In genomic region chr20:10671221-10671849, GRCh38 we compare ENCODE assay signal across 8 cellular contexts. TPM values are rescaled to one million over a fixed set of nuclear protein-coding genes. Genes with fewer than 3 reads are reported as not detected.
A peak's percentile ranks its signal among the peaks of the same experiment; 100 is the strongest.
DNase-seq lines count a peak whose midpoint lies in the region; ATAC-seq and TF ChIP-seq lines count a peak whose summit lies in the region.

No MANE protein-coding gene starts in this region.

- H3K27ac Mint-ChIP-seq in CD4-positive, alpha-beta T cell = no peak overlapping the region

- peak overlapping the region; percentile 45 for H3K4me3 Mint-ChIP-seq in CD4-positive, alpha-beta T cell

- H3K4me2 ChIP-seq in OCI-LY7 (ENCODE audit: low read length) = peak overlapping the region; percentile 83

- no peak for TF ChIP-seq CTCF in CD4-positive, alpha-beta T cell (IDR thresholded peaks at IDR 0.05)
- peak; percentile 47 for TF ChIP-seq CTCF in OCI-LY7 (conservative IDR thresholded peaks at IDR 0.05; ENCODE audit: low read length)

- H2AFZ ChIP-seq in OCI-LY7 (ENCODE audit: low read length) = peak overlapping the region; percentile 28; the same call in 1 of the 2 replicates

- CTCF ChIA-PET in CD4-positive, alpha-beta T cell (lab: Charles Lee) = no interaction called here
- CTCF ChIA-PET in OCI-LY7 (lab: Charles Lee; ENCODE audit: unreplicated experiment) = no interaction called here

- no peak for DNase-seq in CD4-positive, alpha-beta T cell
- DNase-seq in OCI-LY7 (ENCODE audit: low spot score) = peak; percentile 28
- DNase-seq in astrocyte of the hippocampus (ENCODE audit: low read depth, low spot score) = peak; percentile 95
- peak in 44 of 51 donors; percentile 13 to 81 (median 52) for DNase-seq in hypothalamus (lab: John Stamatoyannopoulos, UW)
- DNase-seq in pulmonary artery endothelial cell (ENCODE audit: low read depth, low spot score) = peak; percentile 78
- DNase-seq in middle frontal gyrus (ENCODE audit: extremely low spot score, low spot score) = no peak

- no peaks in the 10 kb centered on the region for H3K9me2 ChIP-seq in OCI-LY7 (ENCODE audit: insufficient read depth, low read length)

- peaks cover 40% of the 10 kb centered on the region for H3K4me1 ChIP-seq in OCI-LY7 (ENCODE audit: insufficient read depth, low read length, poor library complexity, severe bottlenecking)

- H3K4me3 ChIP-seq in OCI-LY7 (ENCODE audit: low read depth, low read length, poor library complexity, severe bottlenecking) = peak overlapping the region; percentile 31

- POLR2A ChIA-PET in CD4-positive, alpha-beta T cell (lab: Charles Lee) = no interaction called here
- POLR2A ChIA-PET in OCI-LY7 (lab: Charles Lee) = interaction anchor here (0.6 to 1.1 kb wide), 2 partner anchors 65 to 131 kb away, joined by 3 read pairs; no protein-coding TSS in a partner anchor

- peaks cover 34% of the 10 kb centered on the region for H3K4me1 Mint-ChIP-seq in CD4-positive, alpha-beta T cell (ENCODE audit: low read depth)

- H3K9me3 Mint-ChIP-seq in CD4-positive, alpha-beta T cell = no peaks in the 10 kb centered on the region

- H3K27ac ChIP-seq in CD4-positive, alpha-beta T cell (ENCODE audit: low read depth, low read length) = no peak overlapping the region
- H3K27ac ChIP-seq in OCI-LY7 (ENCODE audit: low read depth, low read length, poor library complexity, severe bottlenecking) = no peak overlapping the region

- H3K79me2 ChIP-seq in OCI-LY7 (ENCODE audit: insufficient read depth, low read depth, low read length) = no peaks in the 10 kb centered on the region

- H3K27me3 ChIP-seq in CD4-positive, alpha-beta T cell (ENCODE audit: control insufficient read depth, insufficient read depth, low read length) = peaks cover 56% of the 10 kb centered on the region

- 0 out of 2 replicates have a peak, but pooled peaks cover 3% of the 10 kb centered on the region for H4K20me1 ChIP-seq in OCI-LY7 (ENCODE audit: insufficient read depth, low read length)

- peak; percentile 50 for ATAC-seq in CD4-positive, alpha-beta T cell (ENCODE audit: poor library complexity)
- ATAC-seq in GM18867 (IDR thresholded peaks at IDR 0.05; ENCODE audit: unreplicated experiment) (peak; percentile 40), HG03097 (IDR thresholded peaks at IDR 0.05; ENCODE audit: low FRiP score, unreplicated experiment) (peak; percentile 30)

- no TSS peak for BruUV-seq in OCI-LY7 (replicated peaks; lab: Mats Ljungman, UMichigan)

- peaks cover 66% of the 10 kb centered on the region for H3K27me3 Mint-ChIP-seq in CD4-positive, alpha-beta T cell

- intact Hi-C loops in CD4-positive, alpha-beta T cell (cut with DNase I, micrococcal nuclease) = no loop called here
- intact Hi-C loops in OCI-LY7 (cut with micrococcal nuclease; ENCODE audit: unreplicated experiment) = loop anchor here (5.0 to 10.0 kb wide), 4 partner anchors 119 to 1057 kb away; partner anchors contain the start of gene ANKEF1

- H3K36me3 ChIP-seq in OCI-LY7 (ENCODE audit: insufficient read depth, low read length) = no peaks in the 10 kb centered on the region

- no peaks in the 10 kb centered on the region for H3K9me3 ChIP-seq in CD4-positive, alpha-beta T cell (ENCODE audit: control insufficient read depth, low read length)
- no peaks in the 10 kb centered on the region for H3K9me3 ChIP-seq in OCI-LY7 (ENCODE audit: low read length)

- no peaks in the 10 kb centered on the region for H3K36me3 Mint-ChIP-seq in CD4-positive, alpha-beta T cell (ENCODE audit: low read depth)

RNA-seq across cellular contexts. Expression of gene JAG1, which starts 2.5 kb away (rescaled TPM):
- 1 to 10 TPM in 1 of 2 experiments, under 1 TPM in 1; 0.77 to 1.2 TPM for total RNA-seq in CD4-positive, alpha-beta T cell
- total RNA-seq in OCI-LY7 (2014; rRNA removed; shearing (Covaris generic)) = 0.28 and 0.32 TPM in 2 replicates
- total RNA-seq in OCI-LY7 (2022) (0.67 and 1.7 TPM in 2 replicates), pulmonary artery endothelial cell (81.8 and 93.1 TPM in 2 replicates)

Comparison
In these comparisons a context has a peak if more than half of its experiments do, and no peak if none do; other contexts are left out.
1. DNase-seq: peak in OCI-LY7 (single experiment), astrocyte of the hippocampus (single experiment), hypothalamus (44 of 51) and pulmonary artery endothelial cell (single experiment); none in CD4-positive, alpha-beta T cell (0 of 10) and middle frontal gyrus (single experiment).
2. RNA of gene JAG1, which starts 2.5 kb away (total RNA-seq): 81.8 to 93.1 TPM in pulmonary artery endothelial cell; 0.77 to 1.2 TPM in CD4-positive, alpha-beta T cell and 0.28 to 1.7 TPM in OCI-LY7; every median in the first group is over 10 times any median in the second.
3. Peak in every context shown above with its lines, with median percentiles within 50 percentile points of each other: ATAC-seq.